In the genomic region with DNA sequence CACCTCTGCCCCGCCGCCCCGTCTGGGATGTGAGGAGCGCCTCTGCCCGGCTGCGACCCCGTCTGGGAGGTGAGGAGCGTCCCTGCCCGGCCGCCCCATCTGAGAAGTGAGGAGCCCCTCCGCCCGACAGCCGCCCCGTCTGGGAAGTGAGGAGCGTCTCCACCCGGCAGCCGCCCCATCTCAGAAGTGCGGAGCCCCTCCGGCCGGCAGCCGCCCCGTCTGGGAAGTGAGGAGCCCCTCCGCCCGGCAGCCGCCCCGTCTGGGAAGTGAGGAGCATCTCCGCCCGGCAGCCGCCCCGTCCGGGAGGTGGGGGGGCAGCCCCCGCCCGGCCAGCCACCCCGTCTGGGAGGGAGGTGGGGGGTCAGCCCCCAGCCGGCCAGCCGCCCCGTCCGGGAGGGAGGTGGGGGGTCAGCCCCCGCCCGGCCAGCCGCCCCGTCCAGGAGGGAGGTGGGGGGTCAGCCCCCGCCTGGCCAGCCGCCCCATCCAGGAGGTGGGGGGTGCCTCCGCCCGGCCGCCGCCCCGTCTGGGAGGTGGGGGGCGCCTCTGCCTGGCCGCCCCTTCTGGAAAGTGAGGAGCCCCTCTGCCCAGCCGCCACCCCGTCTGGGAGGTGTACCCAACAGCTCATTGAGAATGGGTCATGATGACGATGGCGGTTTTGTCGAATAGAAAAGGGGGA, we compare ENCODE assay signal across 7 cellular contexts.
DNase-seq lines count a peak whose midpoint lies in the region; FAIRE-seq and TF ChIP-seq lines count a peak whose summit lies in the region.
"Not testable (repeated sequence)": the region's sequence is repeated elsewhere in the genome, so short reads cannot be mapped to it uniquely, and the experiment has no call there.

No MANE protein-coding gene starts in this region.

- H3K9me3 Mint-ChIP-seq in CD14-positive monocyte = peaks cover 3 to 20% (median 13%) of the 10 kb centered on the region in 7 donors
- peaks cover 50% of the 10 kb centered on the region for H3K9me3 Mint-ChIP-seq in chondrocyte (ENCODE audit: low read depth)
- peaks cover 58% of the 10 kb centered on the region for H3K9me3 Mint-ChIP-seq in osteocyte (ENCODE audit: unreplicated experiment)

- not testable (repeated sequence) for H3K27ac Mint-ChIP-seq in CD14-positive monocyte; chondrocyte (ENCODE audit: unreplicated experiment); osteocyte (ENCODE audit: unreplicated experiment)

- not testable (repeated sequence) for H3K9me3 ChIP-seq in kidney (ENCODE audit: control insufficient read depth in 1 of 2, low read length in 2 of 2)

- not testable (repeated sequence) for H3K36me3 Mint-ChIP-seq in CD14-positive monocyte; chondrocyte (ENCODE audit: low read depth); osteocyte (ENCODE audit: unreplicated experiment)

- not testable (repeated sequence) for H3K36me3 ChIP-seq in kidney (ENCODE audit: control insufficient read depth in 1 of 2, insufficient read depth in 2 of 2, low read length in 2 of 2)

- FAIRE-seq in kidney (lab: Jason Lieb, UNC) = not testable (repeated sequence)

- intact Hi-C loops in CD14-positive monocyte (cut with micrococcal nuclease); cardiac septum (cut with DNase I); kidney (cut with DNase I); posterior vena cava (cut with DNase I): not testable (repeated sequence)

- H3K9ac ChIP-seq in kidney (ENCODE audit: low read length in 2 of 2) = not testable (repeated sequence)

- peak; percentile 24 for DNase-seq in CD14-positive monocyte (ENCODE audit: low spot score)
- DNase-seq in activated gamma-delta T cell (lab: John Stamatoyannopoulos, UW) = peak; percentile 10
- DNase-seq in chondrocyte (ENCODE audit: low spot score) = peak; percentile 86
- peak; percentile 46 for DNase-seq in cardiac septum (ENCODE audit: low spot score)
- DNase-seq in kidney = peak; percentile 61
- peak; percentile 69 for DNase-seq in osteocyte (ENCODE audit: extremely low spot score, unreplicated experiment)
- DNase-seq in posterior vena cava (ENCODE audit: low spot score) = peak; percentile 53

- not testable (repeated sequence) for H3K4me1 Mint-ChIP-seq in CD14-positive monocyte; chondrocyte (ENCODE audit: low read depth); osteocyte (ENCODE audit: unreplicated experiment)

- H3K4me1 ChIP-seq in kidney (ENCODE audit: control insufficient read depth in 1 of 2, insufficient read depth in 1 of 2, low read depth in 1 of 2, low read length in 2 of 2) = not testable (repeated sequence)

- H3K4me3 Mint-ChIP-seq in CD14-positive monocyte; chondrocyte (ENCODE audit: unreplicated experiment); osteocyte (ENCODE audit: unreplicated experiment): not testable (repeated sequence)

- H3K4me3 ChIP-seq in kidney (ENCODE audit: low read length in 2 of 2) = not testable (repeated sequence)

- not testable (repeated sequence) for H3K27ac ChIP-seq in kidney (ENCODE audit: low read depth in 2 of 2, low read length in 2 of 2)

- not testable (repeated sequence) for TF ChIP-seq CTCF in CD14-positive monocyte (IDR thresholded peaks at IDR 0.05); chondrocyte (IDR thresholded peaks at IDR 0.05); kidney (IDR thresholded peaks at IDR 0.05; ENCODE audit: borderline replicate concordance, extremely low read depth, insufficient read depth); osteocyte (IDR thresholded peaks at IDR 0.05)

- not testable (repeated sequence) for H3K27me3 Mint-ChIP-seq in CD14-positive monocyte (ENCODE audit: low read depth in 3 of 3); chondrocyte (ENCODE audit: low read depth); osteocyte (ENCODE audit: unreplicated experiment)

Comparison
In these comparisons a context has a peak if more than half of its experiments do, and no peak if none do; other contexts are left out.
1. DNase-seq: peak in every context shown above with its lines; median percentile 86 in chondrocyte; 69 in osteocyte; 61 in kidney; 53 in posterior vena cava; 46 in cardiac septum; 24 in CD14-positive monocyte; 10 in activated gamma-delta T cell.